Comparison of ENCODE assay signal across 9 cellular contexts in genomic region chr3:147410518-147411234, GRCh38. TPM values are rescaled to one million over a fixed set of nuclear protein-coding genes. Genes with fewer than 3 reads are reported as not detected.
A peak's percentile ranks its signal among the peaks of the same experiment; 100 is the strongest.
DNase-seq lines count a peak whose midpoint lies in the region; ATAC-seq and FAIRE-seq lines count a peak whose summit lies in the region.
"Had no signal": no experiment of that assay in that cellular context is flagged by ENCODE, and none has a peak within 500 bp of the region (broad histone marks: within the 10 kb centered on the region; RNA-seq: fewer than 3 reads in every experiment).

No MANE protein-coding gene starts in this region.

- FAIRE-seq in RCC 7860 (lab: Jason Lieb, UNC) = no peak
- no peak for FAIRE-seq in frontal cortex (lab: Jason Lieb, UNC)

- peaks cover 4 to 6% of the 10 kb centered on the region in 2 donors for H3K9me3 Mint-ChIP-seq in activated T-cell treated with anti-CD3 and anti-CD28 coated beads, Interleukin-2, amount 50 U/mL, for 72 hours
- H3K9me3 Mint-ChIP-seq in activated T-helper 1 cell treated with anti-CD3 and anti-CD28 coated beads, Interleukin-12 subunit alpha, Interleukin-12 subunit beta, Interleukin-2, Interleukin-4 antibody, amounts not matched to agents 30 ng/mL and 10 ng/mL and 1 ng/mL, durations not matched to agents 14 hours and 24 hours and 36 hours = peaks cover 19% of the 10 kb centered on the region

- no peaks in the 10 kb centered on the region for H3K36me3 ChIP-seq in thymus (ENCODE audit: control insufficient read depth, insufficient read depth)

- peaks cover 85% of the 10 kb centered on the region for H3K27me3 ChIP-seq in thymus (ENCODE audit: control insufficient read depth, insufficient read depth)

- 3% methylated on average over 63 of the region's 63 CpGs for WGBS in thymus

- peak overlapping the region; percentile 59 to 80 for H3K4me3 Mint-ChIP-seq in activated T-cell treated with anti-CD3 and anti-CD28 coated beads, Interleukin-2, amount 50 U/mL, for 72 hours
- peak overlapping the region; percentile 37 for H3K4me3 Mint-ChIP-seq in activated T-helper 1 cell treated with anti-CD3 and anti-CD28 coated beads, Interleukin-12 subunit alpha, Interleukin-12 subunit beta, Interleukin-2, Interleukin-4 antibody, amounts not matched to agents 30 ng/mL and 10 ng/mL and 1 ng/mL, durations not matched to agents 14 hours and 24 hours and 36 hours

- peaks cover 22 to 23% of the 10 kb centered on the region in 2 donors for H3K36me3 Mint-ChIP-seq in activated T-cell treated with anti-CD3 and anti-CD28 coated beads, Interleukin-2, amount 50 U/mL, for 72 hours (ENCODE audit: insufficient read depth in 2 of 2)
- peaks cover 5% of the 10 kb centered on the region for H3K36me3 Mint-ChIP-seq in activated T-helper 1 cell treated with anti-CD3 and anti-CD28 coated beads, Interleukin-12 subunit alpha, Interleukin-12 subunit beta, Interleukin-2, Interleukin-4 antibody, amounts not matched to agents 30 ng/mL and 10 ng/mL and 1 ng/mL, durations not matched to agents 14 hours and 24 hours and 36 hours (ENCODE audit: low read depth)

- peak overlapping the region; percentile 30 for H3K4me3 ChIP-seq in thymus (ENCODE audit: low read length)

- peaks cover 12% of the 10 kb centered on the region for H3K9me3 ChIP-seq in thymus (ENCODE audit: control insufficient read depth)

- H3K4me1 Mint-ChIP-seq in activated T-cell treated with anti-CD3 and anti-CD28 coated beads, Interleukin-2, amount 50 U/mL, for 72 hours (ENCODE audit: low read depth) = peaks cover 31% of the 10 kb centered on the region
- peaks cover 6% of the 10 kb centered on the region for H3K4me1 Mint-ChIP-seq in activated T-helper 1 cell treated with anti-CD3 and anti-CD28 coated beads, Interleukin-12 subunit alpha, Interleukin-12 subunit beta, Interleukin-2, Interleukin-4 antibody, amounts not matched to agents 30 ng/mL and 10 ng/mL and 1 ng/mL, durations not matched to agents 14 hours and 24 hours and 36 hours (ENCODE audit: low read depth)

- no peak overlapping the region for H3K27ac Mint-ChIP-seq in activated T-cell treated with anti-CD3 and anti-CD28 coated beads, Interleukin-2, amount 50 U/mL, for 72 hours
- peak overlapping the region; percentile 69 for H3K27ac Mint-ChIP-seq in activated T-helper 1 cell treated with anti-CD3 and anti-CD28 coated beads, Interleukin-12 subunit alpha, Interleukin-12 subunit beta, Interleukin-2, Interleukin-4 antibody, amounts not matched to agents 30 ng/mL and 10 ng/mL and 1 ng/mL, durations not matched to agents 14 hours and 24 hours and 36 hours

- H3K27me3 Mint-ChIP-seq in activated T-cell treated with anti-CD3 and anti-CD28 coated beads, Interleukin-2, amount 50 U/mL, for 72 hours (ENCODE audit: low read depth) = peaks cover 82% of the 10 kb centered on the region
- H3K27me3 Mint-ChIP-seq in activated T-helper 1 cell treated with anti-CD3 and anti-CD28 coated beads, Interleukin-12 subunit alpha, Interleukin-12 subunit beta, Interleukin-2, Interleukin-4 antibody, amounts not matched to agents 30 ng/mL and 10 ng/mL and 1 ng/mL, durations not matched to agents 14 hours and 24 hours and 36 hours (ENCODE audit: insufficient read depth) = peaks cover 73% of the 10 kb centered on the region

- no peak for DNase-seq in activated T-cell treated with anti-CD3 and anti-CD28 coated beads, Interleukin-2, amount 50 U/mL, for 72 hours
- no peak for DNase-seq in activated T-cell treated with anti-CD3 and anti-CD28 coated beads for 4 hours
- no peak for DNase-seq in activated T-helper 1 cell treated with anti-CD3 and anti-CD28 coated beads, Interleukin-12 subunit alpha, Interleukin-12 subunit beta, Interleukin-2, Interleukin-4 antibody, amounts not matched to agents 30 ng/mL and 10 ng/mL and 1 ng/mL, durations not matched to agents 14 hours and 24 hours and 36 hours (ENCODE audit: low spot score)
- peak; percentile 43 for DNase-seq in iris pigment epithelial cell (ENCODE audit: low read depth)
- DNase-seq in NCI-H1048 (lab: John Stamatoyannopoulos, UW) = no peak
- no peak for DNase-seq in RCC 7860 (ENCODE audit: low spot score)
- DNase-seq in frontal cortex (ENCODE audit: low spot score in 2 of 2) = no peak
- DNase-seq: substantia nigra had no signal

- peak in 1 of 2 donors; percentile 36 for ATAC-seq in activated T-cell treated with anti-CD3 and anti-CD28 coated beads, Interleukin-2, amount 50 U/mL, for 72 hours (replicated peaks in 1 of 2)

- H3K4me1 ChIP-seq in thymus (ENCODE audit: control insufficient read depth, insufficient read depth, low read length) = peaks cover 4% of the 10 kb centered on the region

- intact Hi-C loops in activated T-helper 1 cell treated with anti-CD3 and anti-CD28 coated beads, Interleukin-12 subunit alpha, Interleukin-12 subunit beta, Interleukin-2, Interleukin-4 antibody, amounts not matched to agents 30 ng/mL and 10 ng/mL and 1 ng/mL, durations not matched to agents 14 hours and 24 hours and 36 hours (cut with micrococcal nuclease) = loop anchor here (1.0 kb wide), 1 partner anchor 19 kb away; no protein-coding TSS in a partner anchor

- no peak overlapping the region for H3K27ac ChIP-seq in thymus (ENCODE audit: low read depth)

RNA-seq across cellular contexts. Expression of gene ZIC1, which starts 1.5 kb away (rescaled TPM):
- not detected for total RNA-seq in activated T-cell treated with anti-CD3 and anti-CD28 coated beads, Interleukin-2, amount 50 U/mL, for 72 hours
- not detected in 2 replicates for total RNA-seq in activated T-helper 1 cell treated with anti-CD3 and anti-CD28 coated beads, Interleukin-12 subunit alpha, Interleukin-12 subunit beta, Interleukin-2, Interleukin-4 antibody, amounts not matched to agents 30 ng/mL and 10 ng/mL and 1 ng/mL, durations not matched to agents 14 hours and 24 hours and 36 hours
- 0.02 TPM for polyA plus RNA-seq in thymus
- total RNA-seq in frontal cortex = 20.0 TPM

RNA-seq across cellular contexts. Expression of gene ZIC4, which starts 4.3 kb away (rescaled TPM):
- not detected for total RNA-seq in activated T-cell treated with anti-CD3 and anti-CD28 coated beads, Interleukin-2, amount 50 U/mL, for 72 hours
- not detected in 2 replicates for total RNA-seq in activated T-helper 1 cell treated with anti-CD3 and anti-CD28 coated beads, Interleukin-12 subunit alpha, Interleukin-12 subunit beta, Interleukin-2, Interleukin-4 antibody, amounts not matched to agents 30 ng/mL and 10 ng/mL and 1 ng/mL, durations not matched to agents 14 hours and 24 hours and 36 hours
- polyA plus RNA-seq in thymus = not detected
- total RNA-seq in frontal cortex = 2.4 TPM

Comparison
In these comparisons a context has a peak if more than half of its experiments do, and no peak if none do; other contexts are left out.
1. RNA of gene ZIC1, which starts 1.5 kb away (total RNA-seq): 20.0 TPM in frontal cortex (single experiment); not detected in activated T-cell treated with anti-CD3 and anti-CD28 coated beads, Interleukin-2, amount 50 U/mL, for 72 hours and not detected in activated T-helper 1 cell treated with anti-CD3 and anti-CD28 coated beads, Interleukin-12 subunit alpha, Interleukin-12 subunit beta, Interleukin-2, Interleukin-4 antibody, amounts not matched to agents 30 ng/mL and 10 ng/mL and 1 ng/mL, durations not matched to agents 14 hours and 24 hours and 36 hours; every median in the first group is over 10 times any median in the second.